In the genomic region with DNA sequence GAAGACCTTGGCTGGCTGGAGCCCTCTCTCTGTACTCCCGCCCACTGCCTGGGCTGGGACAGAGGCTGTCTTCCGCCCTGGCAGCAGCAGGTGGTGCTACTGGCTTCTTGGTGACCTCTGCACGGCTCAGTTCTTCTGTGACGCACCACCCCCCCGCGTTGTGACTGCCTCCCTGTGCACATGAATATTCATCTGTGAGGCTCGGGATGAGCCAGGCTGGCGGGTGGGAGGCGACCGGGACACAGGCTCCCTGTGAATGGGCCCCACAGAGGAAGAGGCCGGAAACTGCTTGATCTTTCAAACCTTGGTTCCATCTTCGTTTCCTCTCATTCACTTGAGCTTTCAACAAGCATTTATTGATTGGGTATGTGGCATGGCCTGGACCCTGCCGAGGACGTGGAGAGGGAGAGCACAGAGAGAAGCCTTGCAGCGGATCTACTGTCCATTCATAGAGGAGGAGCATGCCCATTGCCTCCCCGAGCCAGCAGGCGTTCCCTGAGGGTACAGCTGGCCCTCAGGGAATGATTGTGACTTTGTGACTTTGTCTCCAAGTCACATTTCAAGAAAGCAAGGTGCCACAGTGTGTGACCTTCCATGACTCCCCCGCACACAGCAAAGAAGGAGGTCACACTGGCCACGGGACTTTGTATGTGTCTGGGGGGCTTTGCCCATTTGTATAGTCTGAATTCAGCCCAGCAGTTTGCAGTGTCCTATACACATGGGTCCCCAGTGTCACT, we compare ENCODE assay signal across 1 cellular context.
TF ChIP-seq lines count a peak whose summit lies in the region.

No MANE protein-coding gene starts in this region.

TF ChIP-seq in GM23338, 12 proteins besides CTCF, POLR2A, EP300 and RAD21 (continued from another document):
- TF ChIP-seq, protein P1, sequence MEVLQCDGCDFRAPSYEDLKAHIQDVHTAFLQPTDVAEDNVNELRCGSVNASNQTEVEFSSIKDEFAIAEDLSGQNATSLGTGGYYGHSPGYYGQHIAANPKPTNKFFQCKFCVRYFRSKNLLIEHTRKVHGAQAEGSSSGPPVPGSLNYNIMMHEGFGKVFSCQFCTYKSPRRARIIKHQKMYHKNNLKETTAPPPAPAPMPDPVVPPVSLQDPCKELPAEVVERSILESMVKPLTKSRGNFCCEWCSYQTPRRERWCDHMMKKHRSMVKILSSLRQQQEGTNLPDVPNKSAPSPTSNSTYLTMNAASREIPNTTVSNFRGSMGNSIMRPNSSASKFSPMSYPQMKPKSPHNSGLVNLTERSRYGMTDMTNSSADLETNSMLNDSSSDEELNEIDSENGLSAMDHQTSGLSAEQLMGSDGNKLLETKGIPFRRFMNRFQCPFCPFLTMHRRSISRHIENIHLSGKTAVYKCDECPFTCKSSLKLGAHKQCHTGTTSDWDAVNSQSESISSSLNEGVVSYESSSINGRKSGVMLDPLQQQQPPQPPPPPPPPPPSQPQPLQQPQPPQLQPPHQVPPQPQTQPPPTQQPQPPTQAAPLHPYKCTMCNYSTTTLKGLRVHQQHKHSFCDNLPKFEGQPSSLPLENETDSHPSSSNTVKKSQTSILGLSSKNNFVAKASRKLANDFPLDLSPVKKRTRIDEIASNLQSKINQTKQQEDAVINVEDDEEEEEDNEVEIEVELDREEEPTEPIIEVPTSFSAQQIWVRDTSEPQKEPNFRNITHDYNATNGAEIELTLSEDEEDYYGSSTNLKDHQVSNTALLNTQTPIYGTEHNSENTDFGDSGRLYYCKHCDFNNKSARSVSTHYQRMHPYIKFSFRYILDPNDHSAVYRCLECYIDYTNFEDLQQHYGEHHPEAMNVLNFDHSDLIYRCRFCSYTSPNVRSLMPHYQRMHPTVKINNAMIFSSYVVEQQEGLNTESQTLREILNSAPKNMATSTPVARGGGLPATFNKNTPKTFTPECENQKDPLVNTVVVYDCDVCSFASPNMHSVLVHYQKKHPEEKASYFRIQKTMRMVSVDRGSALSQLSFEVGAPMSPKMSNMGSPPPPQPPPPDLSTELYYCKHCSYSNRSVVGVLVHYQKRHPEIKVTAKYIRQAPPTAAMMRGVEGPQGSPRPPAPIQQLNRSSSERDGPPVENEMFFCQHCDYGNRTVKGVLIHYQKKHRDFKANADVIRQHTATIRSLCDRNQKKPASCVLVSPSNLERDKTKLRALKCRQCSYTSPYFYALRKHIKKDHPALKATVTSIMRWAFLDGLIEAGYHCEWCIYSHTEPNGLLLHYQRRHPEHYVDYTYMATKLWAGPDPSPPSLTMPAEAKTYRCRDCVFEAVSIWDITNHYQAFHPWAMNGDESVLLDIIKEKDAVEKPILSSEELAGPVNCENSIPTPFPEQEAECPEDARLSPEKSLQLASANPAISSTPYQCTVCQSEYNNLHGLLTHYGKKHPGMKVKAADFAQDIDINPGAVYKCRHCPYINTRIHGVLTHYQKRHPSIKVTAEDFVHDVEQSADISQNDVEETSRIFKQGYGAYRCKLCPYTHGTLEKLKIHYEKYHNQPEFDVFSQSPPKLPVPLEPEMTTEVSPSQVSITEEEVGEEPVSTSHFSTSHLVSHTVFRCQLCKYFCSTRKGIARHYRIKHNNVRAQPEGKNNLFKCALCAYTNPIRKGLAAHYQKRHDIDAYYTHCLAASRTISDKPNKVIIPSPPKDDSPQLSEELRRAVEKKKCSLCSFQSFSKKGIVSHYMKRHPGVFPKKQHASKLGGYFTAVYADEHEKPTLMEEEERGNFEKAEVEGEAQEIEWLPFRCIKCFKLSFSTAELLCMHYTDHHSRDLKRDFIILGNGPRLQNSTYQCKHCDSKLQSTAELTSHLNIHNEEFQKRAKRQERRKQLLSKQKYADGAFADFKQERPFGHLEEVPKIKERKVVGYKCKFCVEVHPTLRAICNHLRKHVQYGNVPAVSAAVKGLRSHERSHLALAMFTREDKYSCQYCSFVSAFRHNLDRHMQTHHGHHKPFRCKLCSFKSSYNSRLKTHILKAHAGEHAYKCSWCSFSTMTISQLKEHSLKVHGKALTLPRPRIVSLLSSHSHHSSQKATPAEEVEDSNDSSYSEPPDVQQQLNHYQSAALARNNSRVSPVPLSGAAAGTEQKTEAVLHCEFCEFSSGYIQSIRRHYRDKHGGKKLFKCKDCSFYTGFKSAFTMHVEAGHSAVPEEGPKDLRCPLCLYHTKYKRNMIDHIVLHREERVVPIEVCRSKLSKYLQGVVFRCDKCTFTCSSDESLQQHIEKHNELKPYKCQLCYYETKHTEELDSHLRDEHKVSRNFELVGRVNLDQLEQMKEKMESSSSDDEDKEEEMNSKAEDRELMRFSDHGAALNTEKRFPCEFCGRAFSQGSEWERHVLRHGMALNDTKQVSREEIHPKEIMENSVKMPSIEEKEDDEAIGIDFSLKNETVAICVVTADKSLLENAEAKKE (CRISPR knock-in tag; IDR thresholded peaks at IDR 0.05), result peak; percentile 85
- TF ChIP-seq CREB1 (CRISPR knock-in tag; IDR thresholded peaks at IDR 0.05; ENCODE audit: low read depth) (peak; percentile 79), NANOG (IDR thresholded peaks at IDR 0.05; ENCODE audit: borderline replicate concordance) (no peak), EZH2phosphoT487 (IDR thresholded peaks at IDR 0.05; ENCODE audit: unreplicated experiment) (no peak), JUNB (IDR thresholded peaks at IDR 0.05; ENCODE audit: unreplicated experiment) (no peak)
- TF ChIP-seq, protein P2, sequence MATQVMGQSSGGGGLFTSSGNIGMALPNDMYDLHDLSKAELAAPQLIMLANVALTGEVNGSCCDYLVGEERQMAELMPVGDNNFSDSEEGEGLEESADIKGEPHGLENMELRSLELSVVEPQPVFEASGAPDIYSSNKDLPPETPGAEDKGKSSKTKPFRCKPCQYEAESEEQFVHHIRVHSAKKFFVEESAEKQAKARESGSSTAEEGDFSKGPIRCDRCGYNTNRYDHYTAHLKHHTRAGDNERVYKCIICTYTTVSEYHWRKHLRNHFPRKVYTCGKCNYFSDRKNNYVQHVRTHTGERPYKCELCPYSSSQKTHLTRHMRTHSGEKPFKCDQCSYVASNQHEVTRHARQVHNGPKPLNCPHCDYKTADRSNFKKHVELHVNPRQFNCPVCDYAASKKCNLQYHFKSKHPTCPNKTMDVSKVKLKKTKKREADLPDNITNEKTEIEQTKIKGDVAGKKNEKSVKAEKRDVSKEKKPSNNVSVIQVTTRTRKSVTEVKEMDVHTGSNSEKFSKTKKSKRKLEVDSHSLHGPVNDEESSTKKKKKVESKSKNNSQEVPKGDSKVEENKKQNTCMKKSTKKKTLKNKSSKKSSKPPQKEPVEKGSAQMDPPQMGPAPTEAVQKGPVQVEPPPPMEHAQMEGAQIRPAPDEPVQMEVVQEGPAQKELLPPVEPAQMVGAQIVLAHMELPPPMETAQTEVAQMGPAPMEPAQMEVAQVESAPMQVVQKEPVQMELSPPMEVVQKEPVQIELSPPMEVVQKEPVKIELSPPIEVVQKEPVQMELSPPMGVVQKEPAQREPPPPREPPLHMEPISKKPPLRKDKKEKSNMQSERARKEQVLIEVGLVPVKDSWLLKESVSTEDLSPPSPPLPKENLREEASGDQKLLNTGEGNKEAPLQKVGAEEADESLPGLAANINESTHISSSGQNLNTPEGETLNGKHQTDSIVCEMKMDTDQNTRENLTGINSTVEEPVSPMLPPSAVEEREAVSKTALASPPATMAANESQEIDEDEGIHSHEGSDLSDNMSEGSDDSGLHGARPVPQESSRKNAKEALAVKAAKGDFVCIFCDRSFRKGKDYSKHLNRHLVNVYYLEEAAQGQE (IDR thresholded peaks at IDR 0.05; ENCODE audit: unreplicated experiment), result no peak
- TF ChIP-seq, protein P3, sequence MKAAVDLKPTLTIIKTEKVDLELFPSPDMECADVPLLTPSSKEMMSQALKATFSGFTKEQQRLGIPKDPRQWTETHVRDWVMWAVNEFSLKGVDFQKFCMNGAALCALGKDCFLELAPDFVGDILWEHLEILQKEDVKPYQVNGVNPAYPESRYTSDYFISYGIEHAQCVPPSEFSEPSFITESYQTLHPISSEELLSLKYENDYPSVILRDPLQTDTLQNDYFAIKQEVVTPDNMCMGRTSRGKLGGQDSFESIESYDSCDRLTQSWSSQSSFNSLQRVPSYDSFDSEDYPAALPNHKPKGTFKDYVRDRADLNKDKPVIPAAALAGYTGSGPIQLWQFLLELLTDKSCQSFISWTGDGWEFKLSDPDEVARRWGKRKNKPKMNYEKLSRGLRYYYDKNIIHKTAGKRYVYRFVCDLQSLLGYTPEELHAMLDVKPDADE (IDR thresholded peaks at IDR 0.05), result no peak
